In genomic region chr1:19179597-19180271, GRCh38 we compare ENCODE assay signal across 8 cellular contexts. TPM values are rescaled to one million over a fixed set of nuclear protein-coding genes. Genes with fewer than 3 reads are reported as not detected.
DNase-seq lines count a peak whose midpoint lies in the region; ATAC-seq and TF ChIP-seq lines count a peak whose summit lies in the region.
"Had no signal": no experiment of that assay in that cellular context is flagged by ENCODE, and none has a peak within 500 bp of the region (broad histone marks: within the 10 kb centered on the region; RNA-seq: fewer than 3 reads in every experiment).

No MANE protein-coding gene starts in this region.

- intact Hi-C loops in PC-9 (cut with micrococcal nuclease; ENCODE audit: unreplicated experiment), result no loop called here

- no peak; the same call in 1 of the 2 replicates for TF ChIP-seq CTCF in PC-9 (conservative IDR thresholded peaks at IDR 0.05)

- CTCF ChIA-PET in PC-9 (lab: Charles Lee), result no interaction called here

- H3K27me3 Mint-ChIP-seq in activated naive CD8-positive, alpha-beta T cell treated with anti-CD3 and anti-CD28 coated beads for 36 hours, result no peaks in the 10 kb centered on the region

- H3K27ac ChIP-seq in PC-9, result no peak overlapping the region

- no peaks in the 10 kb centered on the region for H4K20me1 ChIP-seq in PC-9 (ENCODE audit: insufficient read depth)

- H3K27ac Mint-ChIP-seq in activated naive CD8-positive, alpha-beta T cell treated with anti-CD3 and anti-CD28 coated beads for 36 hours, result peak overlapping the region; percentile 73

- no TSS peak for BruUV-seq in PC-9 (replicated peaks; lab: Mats Ljungman, UMichigan)

- POLR2A ChIA-PET in PC-9 (lab: Charles Lee; ENCODE audit: unreplicated experiment), result interaction anchor here (0.7 to 0.8 kb wide), 2 partner anchors 78 to 192 kb away, joined by 3 to 4 read pairs; no protein-coding TSS in a partner anchor

- H3K4me1 Mint-ChIP-seq in activated naive CD8-positive, alpha-beta T cell treated with anti-CD3 and anti-CD28 coated beads for 36 hours, result peaks cover 19% of the 10 kb centered on the region

- H2AFZ ChIP-seq in PC-9, result no peak overlapping the region

- no peaks in the 10 kb centered on the region for H3K79me2 ChIP-seq in PC-9 (ENCODE audit: low read depth)

- H3K36me3 ChIP-seq in PC-9 (ENCODE audit: low read depth), result peaks cover 12% of the 10 kb centered on the region; the same call in 1 of the 2 replicates

- H3K27me3 ChIP-seq in PC-9 (ENCODE audit: insufficient read depth, low read depth), result no peaks in the 10 kb centered on the region

- H3K4me3 ChIP-seq in PC-9, result no peak overlapping the region

- no peaks in the 10 kb centered on the region for H3K9me3 ChIP-seq in PC-9 (ENCODE audit: insufficient read depth, low read depth)

- no peaks in the 10 kb centered on the region for H3F3A ChIP-seq in PC-9 (ENCODE audit: insufficient read depth, low read depth)

- ATAC-seq in GM21515 (IDR thresholded peaks at IDR 0.05; ENCODE audit: unreplicated experiment) (no peak), HG03354 (IDR thresholded peaks at IDR 0.05; ENCODE audit: poor library complexity, severe bottlenecking, unreplicated experiment) (no peak)

- H3K4me3 Mint-ChIP-seq in activated naive CD8-positive, alpha-beta T cell treated with anti-CD3 and anti-CD28 coated beads for 36 hours, result no peak overlapping the region

- no peaks in the 10 kb centered on the region for H3K9me3 Mint-ChIP-seq in activated naive CD8-positive, alpha-beta T cell treated with anti-CD3 and anti-CD28 coated beads for 36 hours

- no peak overlapping the region for H3K4me2 ChIP-seq in PC-9

- H3K36me3 Mint-ChIP-seq in activated naive CD8-positive, alpha-beta T cell treated with anti-CD3 and anti-CD28 coated beads for 36 hours, result peaks cover 55% of the 10 kb centered on the region

- H3K4me1 ChIP-seq in PC-9 (replicated peaks; ENCODE audit: insufficient read depth), result no peaks in the 10 kb centered on the region

- peak; percentile 42 for DNase-seq in GDM1 (lab: John Stamatoyannopoulos, UW)
- DNase-seq in M059J (ENCODE audit: low read depth), result peak; percentile 24
- DNase-seq in activated naive CD8-positive, alpha-beta T cell treated with anti-CD3 and anti-CD28 coated beads for 36 hours, result peak; percentile 8
- DNase-seq in left kidney (ENCODE audit: low read depth, low spot score), result peak; percentile 48
- no peak for DNase-seq in PC-9
- DNase-seq: right cardiac atrium had no signal

- no peaks in the 10 kb centered on the region for H3K9me2 ChIP-seq in PC-9 (ENCODE audit: insufficient read depth)

RNA-seq across cellular contexts. Expression of gene UBR4, which starts 30.3 kb away (rescaled TPM):
- 40.0 and 86.1 TPM in 2 replicates for total RNA-seq in M059J (2014; rRNA removed; shearing (Covaris generic))
- 100 to 1,000 TPM; 109 to 110 TPM for total RNA-seq in activated naive CD8-positive, alpha-beta T cell treated with anti-CD3 and anti-CD28 coated beads for 36 hours
- total RNA-seq in PC-9 (2021), result 117 and 126 TPM in 2 replicates

Comparison
In these comparisons a context has a peak if more than half of its experiments do, and no peak if none do; other contexts are left out.
1. DNase-seq: peak in GDM1 (single experiment), M059J (single experiment), activated naive CD8-positive, alpha-beta T cell treated with anti-CD3 and anti-CD28 coated beads for 36 hours (single experiment) and left kidney (single experiment); none in PC-9 (0 of 2).